ENCODE assay signal across 1 cellular context in the genomic region with DNA sequence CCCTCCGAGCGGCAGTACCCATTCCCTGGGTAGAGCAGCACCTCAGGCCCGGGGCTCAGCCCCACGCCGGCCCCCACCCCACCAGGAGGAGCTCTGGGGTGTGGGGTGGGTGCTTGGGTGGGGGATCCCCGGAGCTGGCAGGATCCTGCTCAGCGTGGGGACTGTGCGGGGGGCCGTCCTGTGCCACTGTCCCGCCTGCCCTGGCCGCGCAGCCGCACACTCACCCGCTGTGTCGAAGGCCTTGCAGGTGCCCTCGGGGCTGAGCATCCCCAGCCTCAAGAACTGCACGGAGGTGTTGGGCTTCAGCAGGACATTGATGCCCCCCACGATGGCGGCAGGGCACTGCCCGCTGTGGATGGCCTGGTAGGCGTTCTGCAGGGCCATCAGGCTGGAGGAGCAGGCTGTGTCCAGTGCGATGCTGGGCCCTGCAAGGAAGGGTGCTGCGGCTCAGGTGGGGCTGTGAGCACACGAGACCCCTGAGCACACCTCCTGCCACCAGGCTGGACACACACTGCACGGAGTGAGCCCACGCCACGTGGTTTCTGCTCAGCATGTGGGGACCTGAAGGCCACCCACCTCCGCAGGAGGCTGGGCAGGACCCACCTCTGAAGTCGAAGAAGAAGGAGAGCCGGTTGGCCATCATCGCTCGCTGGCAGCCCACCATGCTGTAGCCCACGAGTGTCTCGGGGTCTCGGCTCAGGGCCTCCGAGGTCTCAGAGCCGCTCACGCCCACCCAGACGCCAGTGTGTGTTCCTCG.
TF ChIP-seq lines count a peak whose summit lies in the region.

No MANE protein-coding gene starts in this region.

TF ChIP-seq in HepG2, 621 proteins besides CTCF, POLR2A, EP300 and RAD21:
- TF ChIP-seq HNRNPLL (IDR thresholded peaks at IDR 0.05; ENCODE audit: low read depth, low read length, poor library complexity, severe bottlenecking) (peak; percentile 17), PCBP1 (IDR thresholded peaks at IDR 0.05; ENCODE audit: borderline replicate concordance, low read depth, low read length) (0 out of 2 replicates have a peak, but pooled peaks have one; percentile 41), RBM39 (IDR thresholded peaks at IDR 0.05; ENCODE audit: low read depth, low read length, poor library complexity, severe bottlenecking) (peak; percentile 14), DNMT1 (CRISPR knock-in tag; IDR thresholded peaks at IDR 0.05) (0 out of 2 replicates have a peak, but pooled peaks have one; percentile 42), KMT2B (CRISPR knock-in tag; IDR thresholded peaks at IDR 0.05) (no peak), ZNF460 (CRISPR knock-in tag; IDR thresholded peaks at IDR 0.05; ENCODE audit: borderline replicate concordance) (no peak), PHF8 (CRISPR knock-in tag; IDR thresholded peaks at IDR 0.05) (no peak), REL (CRISPR knock-in tag; conservative IDR thresholded peaks at IDR 0.05) (no peak), ZNF768 (CRISPR knock-in tag; IDR thresholded peaks at IDR 0.05) (no peak), POLR2G (IDR thresholded peaks at IDR 0.05; ENCODE audit: low read depth, low read length) (0 out of 2 replicates have a peak, but pooled peaks have one; percentile 31), RBFOX2 (IDR thresholded peaks at IDR 0.05; ENCODE audit: low read depth, low read length) (peak; percentile 85), ZNF3 (CRISPR knock-in tag; IDR thresholded peaks at IDR 0.05) (no peak), ZNF790 (CRISPR knock-in tag; IDR thresholded peaks at IDR 0.05; ENCODE audit: borderline replicate concordance) (no peak), SP2 (CRISPR knock-in tag; IDR thresholded peaks at IDR 0.05) (peak; percentile 33; the same call in 1 of the 2 replicates), NFRKB (IDR thresholded peaks at IDR 0.05) (no peak), ZNF501 (CRISPR knock-in tag; IDR thresholded peaks at IDR 0.05) (peak; percentile 34; the same call in 1 of the 2 replicates), NONO (IDR thresholded peaks at IDR 0.05) (no peak), NONO (CRISPR knock-in tag; conservative IDR thresholded peaks at IDR 0.05) (0 out of 2 replicates have a peak, but pooled peaks have one; percentile 27), MLX (CRISPR knock-in tag; IDR thresholded peaks at IDR 0.05) (no peak), AKAP8 (CRISPR knock-in tag; IDR thresholded peaks at IDR 0.05) (0 out of 2 replicates have a peak, but pooled peaks have one; percentile 46), IKZF1 (IDR thresholded peaks at IDR 0.05) (no peak), HES4 (CRISPR knock-in tag; IDR thresholded peaks at IDR 0.05; ENCODE audit: borderline replicate concordance) (0 out of 2 replicates have a peak, but pooled peaks have one; percentile 84), KDM3A (CRISPR knock-in tag; IDR thresholded peaks at IDR 0.05; ENCODE audit: low read depth) (0 out of 2 replicates have a peak, but pooled peaks have one; percentile 18), TMF1 (CRISPR knock-in tag; IDR thresholded peaks at IDR 0.05; ENCODE audit: low read depth) (no peak), ZBTB38 (CRISPR knock-in tag; IDR thresholded peaks at IDR 0.05) (0 out of 2 replicates have a peak, but pooled peaks have one; percentile 20), RXRA (CRISPR knock-in tag; IDR thresholded peaks at IDR 0.05) (peak; percentile 17; the same call in 1 of the 2 replicates), ZSCAN21 (CRISPR knock-in tag; IDR thresholded peaks at IDR 0.05; ENCODE audit: borderline replicate concordance) (no peak), RBM22 (optimal IDR thresholded peaks at IDR 0.05; ENCODE audit: low read length) (no peak), ZNF382 (CRISPR knock-in tag; IDR thresholded peaks at IDR 0.05; ENCODE audit: borderline replicate concordance) (no peak), MIXL1 (CRISPR knock-in tag; IDR thresholded peaks at IDR 0.05) (no peak), NPAS2 (CRISPR knock-in tag; IDR thresholded peaks at IDR 0.05; ENCODE audit: borderline replicate concordance) (no peak), SKIL (CRISPR knock-in tag; IDR thresholded peaks at IDR 0.05; ENCODE audit: borderline replicate concordance) (no peak), ZNF512 (CRISPR knock-in tag; IDR thresholded peaks at IDR 0.05) (no peak), MATR3 (CRISPR knock-in tag; IDR thresholded peaks at IDR 0.05) (peak; percentile 35; the same call in 1 of the 2 replicates), ZNF782 (CRISPR knock-in tag; IDR thresholded peaks at IDR 0.05; ENCODE audit: borderline replicate concordance) (no peak), FOSL1 (CRISPR knock-in tag; IDR thresholded peaks at IDR 0.05; ENCODE audit: borderline replicate concordance) (no peak), MED13 (CRISPR knock-in tag; IDR thresholded peaks at IDR 0.05) (no peak), AGO2 (optimal IDR thresholded peaks at IDR 0.05; ENCODE audit: low read depth, low read length) (peak; percentile 91), HIVEP1 (CRISPR knock-in tag; IDR thresholded peaks at IDR 0.05) (no peak)
- TF ChIP-seq, protein P1, sequence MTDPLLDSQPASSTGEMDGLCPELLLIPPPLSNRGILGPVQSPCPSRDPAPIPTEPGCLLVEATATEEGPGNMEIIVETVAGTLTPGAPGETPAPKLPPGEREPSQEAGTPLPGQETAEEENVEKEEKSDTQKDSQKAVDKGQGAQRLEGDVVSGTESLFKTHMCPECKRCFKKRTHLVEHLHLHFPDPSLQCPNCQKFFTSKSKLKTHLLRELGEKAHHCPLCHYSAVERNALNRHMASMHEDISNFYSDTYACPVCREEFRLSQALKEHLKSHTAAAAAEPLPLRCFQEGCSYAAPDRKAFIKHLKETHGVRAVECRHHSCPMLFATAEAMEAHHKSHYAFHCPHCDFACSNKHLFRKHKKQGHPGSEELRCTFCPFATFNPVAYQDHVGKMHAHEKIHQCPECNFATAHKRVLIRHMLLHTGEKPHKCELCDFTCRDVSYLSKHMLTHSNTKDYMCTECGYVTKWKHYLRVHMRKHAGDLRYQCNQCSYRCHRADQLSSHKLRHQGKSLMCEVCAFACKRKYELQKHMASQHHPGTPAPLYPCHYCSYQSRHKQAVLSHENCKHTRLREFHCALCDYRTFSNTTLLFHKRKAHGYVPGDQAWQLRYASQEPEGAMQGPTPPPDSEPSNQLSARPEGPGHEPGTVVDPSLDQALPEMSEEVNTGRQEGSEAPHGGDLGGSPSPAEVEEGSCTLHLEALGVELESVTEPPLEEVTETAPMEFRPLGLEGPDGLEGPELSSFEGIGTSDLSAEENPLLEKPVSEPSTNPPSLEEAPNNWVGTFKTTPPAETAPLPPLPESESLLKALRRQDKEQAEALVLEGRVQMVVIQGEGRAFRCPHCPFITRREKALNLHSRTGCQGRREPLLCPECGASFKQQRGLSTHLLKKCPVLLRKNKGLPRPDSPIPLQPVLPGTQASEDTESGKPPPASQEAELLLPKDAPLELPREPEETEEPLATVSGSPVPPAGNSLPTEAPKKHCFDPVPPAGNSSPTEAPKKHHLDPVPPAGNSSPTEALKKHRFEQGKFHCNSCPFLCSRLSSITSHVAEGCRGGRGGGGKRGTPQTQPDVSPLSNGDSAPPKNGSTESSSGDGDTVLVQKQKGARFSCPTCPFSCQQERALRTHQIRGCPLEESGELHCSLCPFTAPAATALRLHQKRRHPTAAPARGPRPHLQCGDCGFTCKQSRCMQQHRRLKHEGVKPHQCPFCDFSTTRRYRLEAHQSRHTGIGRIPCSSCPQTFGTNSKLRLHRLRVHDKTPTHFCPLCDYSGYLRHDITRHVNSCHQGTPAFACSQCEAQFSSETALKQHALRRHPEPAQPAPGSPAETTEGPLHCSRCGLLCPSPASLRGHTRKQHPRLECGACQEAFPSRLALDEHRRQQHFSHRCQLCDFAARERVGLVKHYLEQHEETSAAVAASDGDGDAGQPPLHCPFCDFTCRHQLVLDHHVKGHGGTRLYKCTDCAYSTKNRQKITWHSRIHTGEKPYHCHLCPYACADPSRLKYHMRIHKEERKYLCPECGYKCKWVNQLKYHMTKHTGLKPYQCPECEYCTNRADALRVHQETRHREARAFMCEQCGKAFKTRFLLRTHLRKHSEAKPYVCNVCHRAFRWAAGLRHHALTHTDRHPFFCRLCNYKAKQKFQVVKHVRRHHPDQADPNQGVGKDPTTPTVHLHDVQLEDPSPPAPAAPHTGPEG (CRISPR knock-in tag; IDR thresholded peaks at IDR 0.05), result no peak
- TF ChIP-seq, protein P2, sequence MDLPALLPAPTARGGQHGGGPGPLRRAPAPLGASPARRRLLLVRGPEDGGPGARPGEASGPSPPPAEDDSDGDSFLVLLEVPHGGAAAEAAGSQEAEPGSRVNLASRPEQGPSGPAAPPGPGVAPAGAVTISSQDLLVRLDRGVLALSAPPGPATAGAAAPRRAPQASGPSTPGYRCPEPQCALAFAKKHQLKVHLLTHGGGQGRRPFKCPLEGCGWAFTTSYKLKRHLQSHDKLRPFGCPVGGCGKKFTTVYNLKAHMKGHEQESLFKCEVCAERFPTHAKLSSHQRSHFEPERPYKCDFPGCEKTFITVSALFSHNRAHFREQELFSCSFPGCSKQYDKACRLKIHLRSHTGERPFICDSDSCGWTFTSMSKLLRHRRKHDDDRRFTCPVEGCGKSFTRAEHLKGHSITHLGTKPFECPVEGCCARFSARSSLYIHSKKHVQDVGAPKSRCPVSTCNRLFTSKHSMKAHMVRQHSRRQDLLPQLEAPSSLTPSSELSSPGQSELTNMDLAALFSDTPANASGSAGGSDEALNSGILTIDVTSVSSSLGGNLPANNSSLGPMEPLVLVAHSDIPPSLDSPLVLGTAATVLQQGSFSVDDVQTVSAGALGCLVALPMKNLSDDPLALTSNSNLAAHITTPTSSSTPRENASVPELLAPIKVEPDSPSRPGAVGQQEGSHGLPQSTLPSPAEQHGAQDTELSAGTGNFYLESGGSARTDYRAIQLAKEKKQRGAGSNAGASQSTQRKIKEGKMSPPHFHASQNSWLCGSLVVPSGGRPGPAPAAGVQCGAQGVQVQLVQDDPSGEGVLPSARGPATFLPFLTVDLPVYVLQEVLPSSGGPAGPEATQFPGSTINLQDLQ (CRISPR knock-in tag; IDR thresholded peaks at IDR 0.05), result no peak
- TF ChIP-seq, protein P3, sequence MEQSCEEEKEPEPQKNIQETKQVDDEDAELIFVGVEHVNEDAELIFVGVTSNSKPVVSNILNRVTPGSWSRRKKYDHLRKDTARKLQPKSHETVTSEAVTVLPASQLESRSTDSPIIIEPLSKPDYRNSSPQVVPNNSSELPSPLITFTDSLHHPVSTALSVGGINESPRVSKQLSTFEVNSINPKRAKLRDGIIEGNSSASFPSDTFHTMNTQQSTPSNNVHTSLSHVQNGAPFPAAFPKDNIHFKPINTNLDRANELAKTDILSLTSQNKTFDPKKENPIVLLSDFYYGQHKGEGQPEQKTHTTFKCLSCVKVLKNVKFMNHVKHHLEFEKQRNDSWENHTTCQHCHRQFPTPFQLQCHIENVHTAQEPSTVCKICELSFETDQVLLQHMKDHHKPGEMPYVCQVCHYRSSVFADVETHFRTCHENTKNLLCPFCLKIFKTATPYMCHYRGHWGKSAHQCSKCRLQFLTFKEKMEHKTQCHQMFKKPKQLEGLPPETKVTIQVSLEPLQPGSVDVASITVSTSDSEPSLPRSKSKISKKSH (CRISPR knock-in tag; IDR thresholded peaks at IDR 0.05; ENCODE audit: borderline replicate concordance), result 0 out of 2 replicates have a peak, but pooled peaks have one; percentile 27
TF ChIP-seq in HepG2: peak in this region for 17.
